14 cellular contexts compared by ENCODE assay signal in the genomic region with DNA sequence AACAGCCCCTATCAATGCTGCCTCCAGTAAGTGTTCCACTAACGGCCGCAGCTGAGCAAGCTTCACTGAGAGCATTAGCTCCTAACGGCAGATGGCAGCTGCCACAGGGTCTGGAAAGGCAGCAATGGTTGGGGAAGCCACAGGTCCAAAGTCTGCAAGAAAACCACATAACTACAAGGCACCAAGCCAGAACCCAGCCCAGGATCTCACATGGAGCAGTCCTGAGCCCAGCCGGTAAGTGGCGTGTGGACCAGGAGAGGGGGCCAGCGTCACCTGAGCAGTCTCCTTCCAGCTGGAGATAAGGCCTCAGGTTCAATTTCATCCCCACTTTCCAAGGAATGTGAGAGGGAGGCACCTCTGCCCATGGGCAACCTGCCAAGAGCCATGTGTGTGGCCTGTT.
DNase-seq lines count a peak whose midpoint lies in the region; ATAC-seq lines count a peak whose summit lies in the region.
"Had no signal": no experiment of that assay in that cellular context is flagged by ENCODE, and none has a peak within 500 bp of the region (broad histone marks: within the 10 kb centered on the region; RNA-seq: fewer than 3 reads in every experiment).

No MANE protein-coding gene starts in this region.

- peak; percentile 69 for DNase-seq in NCI-H82 (lab: John Stamatoyannopoulos, UW)
- DNase-seq in NCI-H82 treated with DMSO at 0.1 percent for 48 hours (lab: John Stamatoyannopoulos, UW; ENCODE audit: unreplicated experiment): no peak
- peak; percentile 6 for DNase-seq in NCI-H524 treated with DMSO at 0.1 percent for 48 hours (lab: John Stamatoyannopoulos, UW)
- DNase-seq in iPS-NIHi11 (ENCODE audit: low spot score): peak; percentile 37
- DNase-seq in hippocampal formation (lab: John Stamatoyannopoulos, UW): no peak
- DNase-seq in COLO829 (ENCODE audit: low spot score): no peak
- DNase-seq: CD8-positive, alpha-beta T cell; cerebellar nuclear complex; foreskin keratinocyte; naive thymus-derived CD4-positive, alpha-beta T cell; NCI-H2029; T-helper 1 cell had no signal

- ATAC-seq in GM18519 (IDR thresholded peaks at IDR 0.05; ENCODE audit: low FRiP score, unreplicated experiment) (no peak), HG02870 (IDR thresholded peaks at IDR 0.05; ENCODE audit: unreplicated experiment) (no peak)
- ATAC-seq: CD8-positive, alpha-beta T cell; foreskin keratinocyte; naive thymus-derived CD4-positive, alpha-beta T cell had no signal

Comparison
In these comparisons a context has a peak if more than half of its experiments do, and no peak if none do; other contexts are left out.
1. DNase-seq: peak in NCI-H82 (single experiment), NCI-H524 treated with DMSO at 0.1 percent for 48 hours (single experiment) and iPS-NIHi11 (single experiment); none in NCI-H82 treated with DMSO at 0.1 percent for 48 hours (single experiment), hippocampal formation (0 of 2) and COLO829 (single experiment).